8 cellular contexts compared by ENCODE assay signal in the genomic region with DNA sequence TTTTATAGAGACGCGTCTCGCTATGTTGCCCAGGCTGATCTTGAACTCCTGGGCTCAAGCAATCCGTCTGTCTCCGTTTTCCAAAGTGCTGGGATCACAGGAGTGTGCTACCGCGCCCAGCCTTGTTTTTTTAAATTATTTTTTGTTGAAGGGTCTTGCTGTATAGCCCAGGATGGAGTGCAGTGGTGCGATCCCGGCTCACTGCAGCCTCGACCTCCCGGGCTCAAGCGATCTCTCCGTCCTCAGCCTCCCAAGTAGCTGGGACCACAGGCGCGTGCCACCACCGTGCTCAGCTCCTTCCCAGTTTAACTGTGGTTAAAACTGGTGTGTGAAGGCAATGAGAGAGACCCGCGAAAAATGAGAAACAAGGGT. TPM values are rescaled to one million over a fixed set of nuclear protein-coding genes. Genes with fewer than 3 reads are reported as not detected.
DNase-seq lines count a peak whose midpoint lies in the region; ATAC-seq and TF ChIP-seq lines count a peak whose summit lies in the region.

No MANE protein-coding gene starts in this region.

- H3K36me3 Mint-ChIP-seq in activated CD4-positive, alpha-beta memory T cell treated with anti-CD3 and anti-CD28 coated beads, Interleukin-2, amount 10 ng/mL, durations not matched to agents 7 days and 5 days (ENCODE audit: low read depth), result peaks cover 3% of the 10 kb centered on the region

- H3K4me3 Mint-ChIP-seq in activated CD4-positive, alpha-beta memory T cell treated with anti-CD3 and anti-CD28 coated beads, Interleukin-2, amount 10 ng/mL, durations not matched to agents 7 days and 5 days, result peak overlapping the region; percentile 62

- H3K36me3 ChIP-seq in HEK293 (ENCODE audit: control insufficient read depth in 2 of 2, insufficient read depth in 1 of 2, low read length in 2 of 2), result no peaks in the 10 kb centered on the region
- H3K36me3 ChIP-seq in spleen, result no peaks in the 10 kb centered on the region

- peak overlapping the region; percentile 97 for H3K27ac Mint-ChIP-seq in activated CD4-positive, alpha-beta memory T cell treated with anti-CD3 and anti-CD28 coated beads, Interleukin-2, amount 10 ng/mL, durations not matched to agents 7 days and 5 days

- H3K4me3 ChIP-seq in HEK293 (ENCODE audit: low read depth, low read length) (no peak overlapping the region), spleen (peak overlapping the region; percentile 9 to 75 (median 56))

- H3K27me3 ChIP-seq in spleen (replicated peaks in 1 of 7), result no peaks in the 10 kb centered on the region

- H3K4me1 Mint-ChIP-seq in activated CD4-positive, alpha-beta memory T cell treated with anti-CD3 and anti-CD28 coated beads, Interleukin-2, amount 10 ng/mL, durations not matched to agents 7 days and 5 days, result peaks cover 48% of the 10 kb centered on the region

- POLR2A ChIA-PET in HEK293 (lab: Yijun Ruan, JAX), result interaction anchor here (1.6 to 2.4 kb wide), 3 partner anchors 11 to 17 kb away, joined by 3 to 11 read pairs (median 5); a partner anchor contains a TSS
- POLR2A ChIA-PET in activated CD4-positive, alpha-beta memory T cell treated with anti-CD3 and anti-CD28 coated beads, Interleukin-2, amount 10 ng/mL, durations not matched to agents 7 days and 5 days (lab: Charles Lee), result interaction anchor here (0.7 to 5.3 kb wide), 14 partner anchors 8 to 300 kb away, joined by 3 to 197 read pairs (median 6); a partner anchor contains a TSS

- peak in 1 of 2 donors; percentile 5 for ATAC-seq in left cardiac atrium

- no peaks in the 10 kb centered on the region for H3K4me1 ChIP-seq in HEK293 (ENCODE audit: control insufficient read depth, insufficient read depth, low read length)
- H3K4me1 ChIP-seq in spleen, result peaks cover 21 to 49% (median 43%) of the 10 kb centered on the region in 6 donors

- intact Hi-C loops in left cardiac atrium (cut with DNase I) (no loop called here), spleen (cut with DNase I; ENCODE audit: low total_unique reads) (no loop called here)

- H3K27ac ChIP-seq in HEK293 (ENCODE audit: extremely low read depth, low read depth, low read length) (peak overlapping the region; percentile 90), spleen (peak overlapping the region; percentile 93 to 98 (median 96))

- CTCF ChIA-PET in HEK293 (lab: Yijun Ruan, JAX), result interaction anchor here (1.0 kb wide), 1 partner anchor 9 kb away, joined by 5 read pairs; no protein-coding TSS in a partner anchor
- CTCF ChIA-PET in activated CD4-positive, alpha-beta memory T cell treated with anti-CD3 and anti-CD28 coated beads, Interleukin-2, amount 10 ng/mL, durations not matched to agents 7 days and 5 days (lab: Charles Lee), result interaction anchor here (0.9 to 3.1 kb wide), 4 partner anchors 10 to 29 kb away, joined by 3 to 14 read pairs (median 8); a partner anchor contains a TSS

- no peaks in the 10 kb centered on the region for H3K27me3 Mint-ChIP-seq in activated CD4-positive, alpha-beta memory T cell treated with anti-CD3 and anti-CD28 coated beads, Interleukin-2, amount 10 ng/mL, durations not matched to agents 7 days and 5 days

- no peak for TF ChIP-seq CTCF in HEK293 (tag by site-specific recombination; IDR thresholded peaks at IDR 0.05)
- peak in 1 of 11 experiments; percentile 3 for TF ChIP-seq CTCF in spleen (IDR thresholded peaks at IDR 0.05 in 8 of 11, conservative IDR thresholded peaks at IDR 0.05 in 3 of 11)

- H3K9me3 ChIP-seq in HEK293 (ENCODE audit: control insufficient read depth, insufficient read depth, low read depth, low read length), result no peaks in the 10 kb centered on the region
- H3K9me3 ChIP-seq in spleen, result no peaks in the 10 kb centered on the region

- DNase-seq in activated CD4-positive, alpha-beta memory T cell treated with anti-CD3 and anti-CD28 coated beads, Interleukin-2, amount 10 ng/mL, durations not matched to agents 7 days and 5 days, result no peak
- DNase-seq in left cardiac atrium (peak; percentile 40), spleen (no peak), DMS 273 (lab: John Stamatoyannopoulos, UW; ENCODE audit: unreplicated experiment) (no peak), OCI-M1 (lab: John Stamatoyannopoulos, UW) (no peak), NCI-H510A treated with DMSO at 0.1 percent for 48 hours (lab: John Stamatoyannopoulos, UW) (no peak), NCI-H1417 (lab: John Stamatoyannopoulos, UW) (no peak)

- no peak for TF ChIP-seq POLR2A in spleen (IDR thresholded peaks at IDR 0.05)

- no peaks in the 10 kb centered on the region for H3K9me3 Mint-ChIP-seq in activated CD4-positive, alpha-beta memory T cell treated with anti-CD3 and anti-CD28 coated beads, Interleukin-2, amount 10 ng/mL, durations not matched to agents 7 days and 5 days

- WGBS in spleen, 5 donors, result 48 to 63% (median 58%) methylated on average over 18 of the region's 18 CpGs

TF ChIP-seq in HEK293, 187 proteins besides CTCF, POLR2A, EP300 and RAD21:
- TF ChIP-seq SETDB1 (IDR thresholded peaks at IDR 0.05; ENCODE audit: insufficient read length, low read length), result no peak
- TF ChIP-seq ZNF529 (tag by site-specific recombination; IDR thresholded peaks at IDR 0.05; ENCODE audit: insufficient replicate concordance), result no peak
- TF ChIP-seq ZNF121 (tag by site-specific recombination; IDR thresholded peaks at IDR 0.05), result peak; percentile 63; the same call in 1 of the 2 replicates
- no peak for TF ChIP-seq SP3 (tag by site-specific recombination; IDR thresholded peaks at IDR 0.05)
- no peak for TF ChIP-seq ZNF24 (tag by site-specific recombination; IDR thresholded peaks at IDR 0.05)
- TF ChIP-seq, protein P1, sequence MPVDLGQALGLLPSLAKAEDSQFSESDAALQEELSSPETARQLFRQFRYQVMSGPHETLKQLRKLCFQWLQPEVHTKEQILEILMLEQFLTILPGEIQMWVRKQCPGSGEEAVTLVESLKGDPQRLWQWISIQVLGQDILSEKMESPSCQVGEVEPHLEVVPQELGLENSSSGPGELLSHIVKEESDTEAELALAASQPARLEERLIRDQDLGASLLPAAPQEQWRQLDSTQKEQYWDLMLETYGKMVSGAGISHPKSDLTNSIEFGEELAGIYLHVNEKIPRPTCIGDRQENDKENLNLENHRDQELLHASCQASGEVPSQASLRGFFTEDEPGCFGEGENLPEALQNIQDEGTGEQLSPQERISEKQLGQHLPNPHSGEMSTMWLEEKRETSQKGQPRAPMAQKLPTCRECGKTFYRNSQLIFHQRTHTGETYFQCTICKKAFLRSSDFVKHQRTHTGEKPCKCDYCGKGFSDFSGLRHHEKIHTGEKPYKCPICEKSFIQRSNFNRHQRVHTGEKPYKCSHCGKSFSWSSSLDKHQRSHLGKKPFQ (tag by site-specific recombination; IDR thresholded peaks at IDR 0.05), result peak; percentile 24; the same call in 1 of the 2 replicates

RNA-seq across cellular contexts. Expression of a gene that starts 11.0 kb away (rescaled TPM):
- total RNA-seq in activated CD4-positive, alpha-beta memory T cell treated with anti-CD3 and anti-CD28 coated beads, Interleukin-2, amount 10 ng/mL, durations not matched to agents 7 days and 5 days, result 100 to 1,000 TPM; 477 to 494 TPM
- total RNA-seq in left cardiac atrium (100 to 1,000 TPM in 1 of 2 donors, 10 to 100 TPM in 1; 83.6 to 107 TPM), spleen (100 to 1,000 TPM; 159 to 253 (median 206) TPM)
- polyA plus RNA-seq in spleen, result 100 to 1,000 TPM in 2 of 3 donors, 10 to 100 TPM in 1; 82.8 to 141 (median 116) TPM

RNA-seq across cellular contexts. Expression of a gene that starts 16.9 kb away (rescaled TPM):
- total RNA-seq in activated CD4-positive, alpha-beta memory T cell treated with anti-CD3 and anti-CD28 coated beads, Interleukin-2, amount 10 ng/mL, durations not matched to agents 7 days and 5 days, result 1 to 10 TPM; 6.1 TPM
- total RNA-seq in left cardiac atrium, result 1 to 10 TPM; 2.2 to 2.3 TPM
- total RNA-seq in spleen, result 10 to 100 TPM in 2 of 7 donors, 1 to 10 TPM in 5; 5.8 to 12.1 (median 7.9) TPM
- 1 to 10 TPM; 4.9 to 9.6 (median 7.0) TPM for polyA plus RNA-seq in spleen

RNA-seq across cellular contexts. Expression of a gene that starts 48.5 kb away (rescaled TPM):
- not detected for total RNA-seq in activated CD4-positive, alpha-beta memory T cell treated with anti-CD3 and anti-CD28 coated beads, Interleukin-2, amount 10 ng/mL, durations not matched to agents 7 days and 5 days
- total RNA-seq in left cardiac atrium, result not detected
- not detected for total RNA-seq in spleen
- polyA plus RNA-seq in spleen, result under 1 TPM in 1 of 3 donors, not detected in 2; 0.20 TPM
